ENCODE assay signal across 23 cellular contexts in genomic region chr1:64948216-64948615, GRCh38. TPM values are rescaled to one million over a fixed set of nuclear protein-coding genes. Genes with fewer than 3 reads are reported as not detected.
DNase-seq lines count a peak whose midpoint lies in the region; ATAC-seq, FAIRE-seq and TF ChIP-seq lines count a peak whose summit lies in the region.
"Had no signal": no experiment of that assay in that cellular context is flagged by ENCODE, and none has a peak within 500 bp of the region (broad histone marks: within the 10 kb centered on the region; RNA-seq: fewer than 3 reads in every experiment).

No MANE protein-coding gene starts in this region.

- H3K4me1 ChIP-seq in Loucy (ENCODE audit: insufficient read depth, low read length, poor library complexity, severe bottlenecking) (peaks cover 70% of the 10 kb centered on the region), K562 (replicated peaks in 1 of 2; ENCODE audit: control insufficient read depth in 2 of 2, insufficient read depth in 2 of 2, low read length in 2 of 2) (peaks cover 0 to 40% of the 10 kb centered on the region in 2 experiments; a peak in 3 of 5 replicates), smooth muscle cell (ENCODE audit: low read depth) (peaks cover 5% of the 10 kb centered on the region)

- H3K27ac ChIP-seq in K562 (ENCODE audit: extremely low read depth, low read depth, low read length) (no peak overlapping the region), smooth muscle cell (ENCODE audit: low read depth) (peak overlapping the region; percentile 73)
- H3K27ac ChIP-seq: thyroid gland, VCaP had no signal

- intact Hi-C loops in activated CD4-positive, alpha-beta memory T cell treated with anti-CD3 and anti-CD28 coated beads for 36 hours (cut with micrococcal nuclease): loop anchor here (2.0 kb wide), 1 partner anchor 15 kb away; no protein-coding TSS in a partner anchor
- intact Hi-C loops in K562 (cut with micrococcal nuclease): no loop called here

- POLR2A ChIA-PET in activated CD4-positive, alpha-beta memory T cell treated with anti-CD3 and anti-CD28 coated beads for 36 hours (lab: Charles Lee): interaction anchor here (0.6 to 2.3 kb wide), 3 partner anchors 13 to 26 kb away, joined by 3 to 8 read pairs (median 4); no protein-coding TSS in a partner anchor
- POLR2A ChIA-PET in activated CD4-positive, alpha-beta memory T cell treated with anti-CD3 and anti-CD28 coated beads, Interleukin-2, amount 10 ng/mL, durations not matched to agents 7 days and 5 days (lab: Charles Lee): interaction anchor here (1.1 kb wide), 1 partner anchor 25 kb away, joined by 3 read pairs; no protein-coding TSS in a partner anchor
- POLR2A ChIA-PET in K562 (lab: Yijun Ruan, JAX): interaction anchor here (0.6 to 1.9 kb wide), 3 partner anchors 11 to 18 kb away, joined by 3 to 5 read pairs (median 4); partner anchors contain the start of gene JAK1

- ATAC-seq in K562: peak; percentile 13; the same call in 2 of the 3 replicates
- no peak for ATAC-seq in HG03097 (IDR thresholded peaks at IDR 0.05; ENCODE audit: low FRiP score, unreplicated experiment)
- ATAC-seq in HG03280 (IDR thresholded peaks at IDR 0.05; ENCODE audit: unreplicated experiment): no peak
- ATAC-seq: HepG2 had no signal

- H3K36me3 ChIP-seq in Loucy (ENCODE audit: insufficient read depth, low read length) (0 out of 2 replicates have a peak, but pooled peaks cover 3% of the 10 kb centered on the region), K562 (ENCODE audit: control insufficient read depth, insufficient read depth, low read length) (no peaks in the 10 kb centered on the region), smooth muscle cell (ENCODE audit: low read depth) (no peaks in the 10 kb centered on the region)
- H3K36me3 ChIP-seq: spleen, thyroid gland had no signal

- H3K79me2 ChIP-seq in Loucy (ENCODE audit: insufficient read depth, low read length): peaks cover 91% of the 10 kb centered on the region
- peaks cover 75% of the 10 kb centered on the region for H3K79me2 ChIP-seq in K562 (ENCODE audit: control insufficient read depth, insufficient read depth, low read length)
- peaks cover 88% of the 10 kb centered on the region for H3K79me2 ChIP-seq in smooth muscle cell (ENCODE audit: low read depth)

- H3K36me3 Mint-ChIP-seq in activated CD4-positive, alpha-beta memory T cell treated with anti-CD3 and anti-CD28 coated beads for 36 hours: no peaks in the 10 kb centered on the region
- H3K36me3 Mint-ChIP-seq in activated CD4-positive, alpha-beta memory T cell treated with anti-CD3 and anti-CD28 coated beads, Interleukin-2, amount 10 ng/mL, durations not matched to agents 7 days and 5 days (ENCODE audit: low read depth): peaks cover 10% of the 10 kb centered on the region

- H3K4me3 Mint-ChIP-seq in activated CD4-positive, alpha-beta memory T cell treated with anti-CD3 and anti-CD28 coated beads for 36 hours: no peak overlapping the region
- H3K4me3 Mint-ChIP-seq in activated CD4-positive, alpha-beta memory T cell treated with anti-CD3 and anti-CD28 coated beads, Interleukin-2, amount 10 ng/mL, durations not matched to agents 7 days and 5 days: no peak overlapping the region

- TF ChIP-seq EP300 in K562 (IDR thresholded peaks at IDR 0.05; ENCODE audit: low read length): no peak

- H3K27me3 ChIP-seq in Loucy (ENCODE audit: insufficient read depth, low read length, poor library complexity, severe bottlenecking): no peaks in the 10 kb centered on the region
- H3K27me3 ChIP-seq in K562 (ENCODE audit: control insufficient read depth in 2 of 2, insufficient read depth in 2 of 2, low read length in 2 of 2): no peaks in the 10 kb centered on the region
- no peaks in the 10 kb centered on the region for H3K27me3 ChIP-seq in smooth muscle cell (ENCODE audit: low read depth)
- H3K27me3 ChIP-seq: spleen, thyroid gland had no signal

- peak overlapping the region; percentile 74 for H3K9ac ChIP-seq in Loucy (ENCODE audit: low read depth, low read length, poor library complexity, severe bottlenecking)
- no peak overlapping the region for H3K9ac ChIP-seq in K562 (ENCODE audit: insufficient read depth in 1 of 2, low read depth in 2 of 2, low read length in 2 of 2)
- H3K9ac ChIP-seq in smooth muscle cell (ENCODE audit: low read depth): no peak overlapping the region
- H3K9ac ChIP-seq: GM23248 had no signal

- H3K4me3 ChIP-seq in Loucy (ENCODE audit: low read length, poor library complexity, severe bottlenecking): peak overlapping the region; percentile 64
- H3K4me3 ChIP-seq in K562: no peak overlapping the region
- H3K4me3 ChIP-seq in smooth muscle cell: no peak overlapping the region
- H3K4me3 ChIP-seq: GM23248, spleen, thyroid gland had no signal

- CTCF ChIA-PET in activated CD4-positive, alpha-beta memory T cell treated with anti-CD3 and anti-CD28 coated beads for 36 hours (lab: Charles Lee): interaction anchor here (1.1 to 1.7 kb wide), 2 partner anchors 124 to 127 kb away, joined by 4 read pairs; no protein-coding TSS in a partner anchor
- CTCF ChIA-PET in activated CD4-positive, alpha-beta memory T cell treated with anti-CD3 and anti-CD28 coated beads, Interleukin-2, amount 10 ng/mL, durations not matched to agents 7 days and 5 days (lab: Charles Lee): no interaction called here
- CTCF ChIA-PET in K562 (lab: Yijun Ruan, JAX; ENCODE audit: low intra/inter-chr PET ratio): no interaction called here

- no peak for DNase-seq in activated CD4-positive, alpha-beta memory T cell treated with anti-CD3 and anti-CD28 coated beads for 36 hours
- no peak for DNase-seq in activated CD4-positive, alpha-beta memory T cell treated with anti-CD3 and anti-CD28 coated beads, Interleukin-2, amount 10 ng/mL, durations not matched to agents 7 days and 5 days
- DNase-seq in K562 (ENCODE audit: extremely low read depth in 1 of 4, low spot score in 3 of 4) (no peak), smooth muscle cell (lab: John Stamatoyannopoulos, UW; ENCODE audit: unreplicated experiment) (no peak), cerebellar cortex (ENCODE audit: low spot score) (no peak)
- DNase-seq: 8988T; activated CD8-positive, alpha-beta memory T cell treated with anti-CD3 and anti-CD28 coated beads for 24 hours; aorta; C1 segment of cervical spinal cord; DMS79; GM23248; kidney glomerular epithelial cell; NCI-H1930; NCI-H446; spleen; stimulated activated CD8-positive, alpha-beta memory T cell treated with anti-CD3 and anti-CD28 coated beads, Interleukin-4, amount 100 ng/mL, for 48 hours; thyroid gland had no signal

- no peaks in the 10 kb centered on the region for H3K9me1 ChIP-seq in K562 (ENCODE audit: control insufficient read depth, insufficient read depth, low read length)

- peak overlapping the region; percentile 86 for H3K4me2 ChIP-seq in Loucy (ENCODE audit: low read depth, low read length, poor library complexity, severe bottlenecking)
- no peak overlapping the region for H3K4me2 ChIP-seq in K562 (ENCODE audit: insufficient read depth, low read length)
- no peak overlapping the region for H3K4me2 ChIP-seq in smooth muscle cell

- H2AFZ ChIP-seq in Loucy (ENCODE audit: low read length) (no peak overlapping the region), K562 (ENCODE audit: low read depth, low read length) (no peak overlapping the region), smooth muscle cell (ENCODE audit: low read depth) (no peak overlapping the region)
- H2AFZ ChIP-seq: GM23248 had no signal

- H3F3A ChIP-seq in Loucy (ENCODE audit: low read depth) (peaks cover 19% of the 10 kb centered on the region), smooth muscle cell (ENCODE audit: low read depth) (no peaks in the 10 kb centered on the region)

- TF ChIP-seq POLR2A in K562 (conservative IDR thresholded peaks at IDR 0.05): no peak

- no TSS peak for BruUV-seq in K562 (replicated peaks; lab: Mats Ljungman, UMichigan)

- no peak for TF ChIP-seq CTCF in Loucy (conservative IDR thresholded peaks at IDR 0.05; ENCODE audit: low read length)
- TF ChIP-seq CTCF in K562 (IDR thresholded peaks at IDR 0.05 in 2 of 3, conservative IDR thresholded peaks at IDR 0.05 in 1 of 3; ENCODE audit: insufficient read depth in 2 of 3, low read depth in 1 of 3, low read length in 3 of 3): no peak
- TF ChIP-seq CTCF in smooth muscle cell (IDR thresholded peaks at IDR 0.05; ENCODE audit: borderline replicate concordance, insufficient read depth, poor library complexity, severe bottlenecking): no peak

- no peaks in the 10 kb centered on the region for H3K27me3 Mint-ChIP-seq in activated CD4-positive, alpha-beta memory T cell treated with anti-CD3 and anti-CD28 coated beads for 36 hours
- H3K27me3 Mint-ChIP-seq in activated CD4-positive, alpha-beta memory T cell treated with anti-CD3 and anti-CD28 coated beads, Interleukin-2, amount 10 ng/mL, durations not matched to agents 7 days and 5 days: no peaks in the 10 kb centered on the region

- H3K27ac Mint-ChIP-seq in activated CD4-positive, alpha-beta memory T cell treated with anti-CD3 and anti-CD28 coated beads for 36 hours: peak overlapping the region; percentile 86
- H3K27ac Mint-ChIP-seq in activated CD4-positive, alpha-beta memory T cell treated with anti-CD3 and anti-CD28 coated beads, Interleukin-2, amount 10 ng/mL, durations not matched to agents 7 days and 5 days: no peak overlapping the region

- TF ChIP-seq RAD21 in K562 (CRISPR knock-in tag; conservative IDR thresholded peaks at IDR 0.05 in 1 of 2, IDR thresholded peaks at IDR 0.05 in 1 of 2): no peak

- H3K9me3 ChIP-seq in Loucy (ENCODE audit: insufficient read depth, low read depth, low read length): no peaks in the 10 kb centered on the region
- no peaks in the 10 kb centered on the region for H3K9me3 ChIP-seq in K562 (replicated peaks; ENCODE audit: control insufficient read depth, insufficient read depth, low read depth, low read length)
- H3K9me3 ChIP-seq in smooth muscle cell (replicated peaks; ENCODE audit: low read depth): no peaks in the 10 kb centered on the region
- H3K9me3 ChIP-seq: spleen, thyroid gland had no signal

- FAIRE-seq in K562 (lab: Jason Lieb, UNC): no peak
- FAIRE-seq: endometrium, HepG2 had no signal

- 81% methylated on average over 2 of the region's 2 CpGs for WGBS in K562 (ENCODE audit: insufficient coverage, low coverage, missing lambda C conversion rate)
- WGBS in smooth muscle cell (ENCODE audit: low lambda C conversion rate): 88% methylated on average over 2 of the region's 2 CpGs

- H3K9me3 Mint-ChIP-seq in activated CD4-positive, alpha-beta memory T cell treated with anti-CD3 and anti-CD28 coated beads for 36 hours: no peaks in the 10 kb centered on the region
- H3K9me3 Mint-ChIP-seq in activated CD4-positive, alpha-beta memory T cell treated with anti-CD3 and anti-CD28 coated beads, Interleukin-2, amount 10 ng/mL, durations not matched to agents 7 days and 5 days: no peaks in the 10 kb centered on the region

- in situ Hi-C loops in K562 (cut with MboI): no loop called here

- no peaks in the 10 kb centered on the region for H3K9me2 ChIP-seq in Loucy (replicated peaks; ENCODE audit: low read depth, low read length)

- H4K20me1 ChIP-seq in Loucy (ENCODE audit: insufficient read depth, low read length, poor library complexity, severe bottlenecking) (peaks cover 22% of the 10 kb centered on the region), K562 (replicated peaks; ENCODE audit: control insufficient read depth, insufficient read depth, low read length) (no peaks in the 10 kb centered on the region; the same call in 1 of the 2 replicates), smooth muscle cell (ENCODE audit: low read depth) (peaks cover 84% of the 10 kb centered on the region)

- peaks cover 67% of the 10 kb centered on the region for H3K4me1 Mint-ChIP-seq in activated CD4-positive, alpha-beta memory T cell treated with anti-CD3 and anti-CD28 coated beads for 36 hours (ENCODE audit: low read depth)
- H3K4me1 Mint-ChIP-seq in activated CD4-positive, alpha-beta memory T cell treated with anti-CD3 and anti-CD28 coated beads, Interleukin-2, amount 10 ng/mL, durations not matched to agents 7 days and 5 days: peaks cover 57% of the 10 kb centered on the region

RNA-seq across cellular contexts. Expression of gene JAK1, which starts 18.1 kb away (rescaled TPM):
- total RNA-seq in activated CD4-positive, alpha-beta memory T cell treated with anti-CD3 and anti-CD28 coated beads for 36 hours: 100 to 1,000 TPM; 115 to 128 TPM
- total RNA-seq in activated CD4-positive, alpha-beta memory T cell treated with anti-CD3 and anti-CD28 coated beads, Interleukin-2, amount 10 ng/mL, durations not matched to agents 7 days and 5 days: 100 to 1,000 TPM; 204 to 205 TPM
- total RNA-seq in K562 (2011; cell fraction: chromatin; rRNA removed; ENCODE audit: low replicate concordance): 82.2 and 105 TPM in 2 replicates
- total RNA-seq in K562 (2011; cell fraction: nucleolus; rRNA removed): 37.4 and 43.0 TPM in 2 replicates
- total RNA-seq in K562 (2011; cell fraction: nucleoplasm; rRNA removed): 62.0 and 66.7 TPM in 2 replicates
- 27.1 and 28.2 TPM in 2 replicates for total RNA-seq in K562 (2014; rRNA removed)
- 42.5 and 46.8 TPM in 2 replicates for total RNA-seq in K562 (2014; rRNA removed; fragmentation: Illumina TruSeq; extraction: Trizol)
- 40.6 and 43.4 TPM in 2 replicates for total RNA-seq in K562 (2015; rRNA removed; fragmentation: Illumina TruSeq; extraction: Trizol)
- 43.0 TPM in 2 replicates for total RNA-seq in K562 (2021)
- 32.0 and 43.9 TPM in 2 replicates for polyA plus RNA-seq in K562 (2011; rRNA removed)
- polyA plus RNA-seq in K562 (2011; cell fraction: cytosol; rRNA removed): 21.9 and 26.6 TPM in 2 replicates
- 88.9 and 89.1 TPM in 2 replicates for polyA plus RNA-seq in K562 (2011; cell fraction: nucleus; rRNA removed)
- 29.9 and 45.8 TPM in 2 replicates for polyA plus RNA-seq in K562 (2012)
- 37.3 and 44.1 TPM in 2 replicates for polyA plus RNA-seq in K562 (2014; fragmentation: Illumina TruSeq; extraction: Trizol)
- polyA plus RNA-seq in K562 (2014; fragmentation: Nextera tagmentation; extraction: Ambion mirVana): 10 to 100 TPM in 1 of 2 experiments, 1 to 10 TPM in 1; 9.7 to 13.0 TPM
- 23.0 and 28.3 TPM in 2 replicates for polyA plus RNA-seq in K562 (2014; rRNA removed)
- polyA minus RNA-seq in K562 (2011; rRNA and poly(A)+ RNA removed): 56.4 and 60.1 TPM in 2 replicates
- 38.3 and 41.6 TPM in 2 replicates for polyA minus RNA-seq in K562 (2011; cell fraction: cytosol; rRNA and poly(A)+ RNA removed)
- 46.7 and 70.9 TPM in 2 replicates for polyA minus RNA-seq in K562 (2011; cell fraction: nucleus; rRNA and poly(A)+ RNA removed)
- total RNA-seq in smooth muscle cell: 101 and 110 TPM in 2 replicates
- 44.9 and 52.4 TPM in 2 replicates for polyA plus RNA-seq in smooth muscle cell
